ENCODE assay signal across 8 cellular contexts in the genomic region with DNA sequence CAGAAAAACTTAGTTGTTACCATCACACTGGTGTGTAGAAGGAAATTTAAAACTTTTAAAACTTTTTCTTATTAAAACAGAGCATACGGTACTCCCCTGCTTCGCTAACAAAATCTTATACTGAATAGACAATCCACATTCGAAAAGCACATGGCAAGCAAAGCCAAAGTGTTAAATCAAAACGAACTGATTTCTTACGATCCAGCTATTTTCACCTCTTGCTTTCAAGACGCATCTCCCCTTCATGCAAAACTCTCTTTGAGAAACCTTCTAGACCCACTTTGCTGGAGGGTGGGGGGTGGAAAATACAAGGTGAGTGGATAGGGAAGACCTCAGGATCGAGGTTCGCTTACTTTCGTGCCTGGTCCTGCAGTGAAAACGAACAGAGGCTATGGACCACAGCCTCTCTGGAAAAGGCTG. TPM values are rescaled to one million over a fixed set of nuclear protein-coding genes. Genes with fewer than 3 reads are reported as not detected.
DNase-seq lines count a peak whose midpoint lies in the region; ATAC-seq, FAIRE-seq and TF ChIP-seq lines count a peak whose summit lies in the region.

No MANE protein-coding gene starts in this region.

- intact Hi-C loops in Panc1 (cut with micrococcal nuclease; ENCODE audit: unreplicated experiment), result loop anchor here (5.0 kb wide), 1 partner anchor 75 kb away; the partner anchor contains the start of gene TM7SF3
- intact Hi-C loops in esophagus squamous epithelium (cut with DNase I), result no loop called here
- intact Hi-C loops in psoas muscle (cut with DNase I), result no loop called here

- H3K4me3 ChIP-seq in Panc1 (ENCODE audit: low read depth in 2 of 2, low read length in 2 of 2), result peak overlapping the region; percentile 98
- peak overlapping the region; percentile 89 to 98 (median 95) for H3K4me3 ChIP-seq in esophagus squamous epithelium
- H3K4me3 ChIP-seq in psoas muscle, result peak overlapping the region; percentile 76

- H3K27me3 ChIP-seq in Panc1 (ENCODE audit: control insufficient read depth, insufficient read depth, low read length) (no peaks in the 10 kb centered on the region), esophagus squamous epithelium (no peaks in the 10 kb centered on the region), psoas muscle (ENCODE audit: insufficient read depth in 3 of 3, low read length in 2 of 3) (no peaks in the 10 kb centered on the region)

- no peak for TF ChIP-seq CTCF in Panc1 (IDR thresholded peaks at IDR 0.05)
- no peak for TF ChIP-seq CTCF in esophagus squamous epithelium (IDR thresholded peaks at IDR 0.05)
- TF ChIP-seq CTCF in psoas muscle (IDR thresholded peaks at IDR 0.05), result no peak

- in situ Hi-C loops in Panc1 (cut with HindIII; ENCODE audit: low pct_unique_long_range_greater_than_20kb, low sequenced_read_pairs), result no loop called here

- ATAC-seq in Panc1 (no peak), psoas muscle (no peak)

- POLR2A ChIA-PET in Panc1 (lab: Charles Lee), result no interaction called here

- TF ChIP-seq POLR2A in esophagus squamous epithelium (IDR thresholded peaks at IDR 0.05), result no peak

- no TSS peak for BruUV-seq in Panc1 (replicated peaks; lab: Mats Ljungman, UMichigan)

- FAIRE-seq in GM18507 (lab: Jason Lieb, UNC), result peak; percentile 58

- WGBS in esophagus squamous epithelium, 2 donors, result 0 to 1% methylated on average over 9 to 10 of the region's 10 CpGs
- WGBS in psoas muscle, 3 donors, result 0% methylated on average over 10 of the region's 10 CpGs

- H3K27ac ChIP-seq in Panc1 (ENCODE audit: low read length) (peak overlapping the region; percentile 98), esophagus squamous epithelium (peak overlapping the region; percentile 95 to 99 (median 96)), psoas muscle (peak overlapping the region; percentile 90)

- H3K9me3 ChIP-seq in Panc1 (ENCODE audit: control insufficient read depth, insufficient read depth, low read depth, low read length) (no peaks in the 10 kb centered on the region), esophagus squamous epithelium (no peaks in the 10 kb centered on the region), psoas muscle (no peaks in the 10 kb centered on the region)

- DNase-seq in GM18507 (ENCODE audit: extremely low spot score, insufficient read length, low read depth) (no peak), Panc1 (ENCODE audit: low read depth, low spot score) (no peak), esophagus squamous epithelium (lab: John Stamatoyannopoulos, UW) (no peak), psoas muscle (no peak), NAMALWA (ENCODE audit: low spot score) (no peak), NCI-H1105 treated with DMSO at 0.1 percent for 48 hours (lab: John Stamatoyannopoulos, UW) (no peak), cortex of kidney (lab: John Stamatoyannopoulos, UW) (no peak), occipital lobe (lab: John Stamatoyannopoulos, UW) (no peak)

- CTCF ChIA-PET in Panc1 (lab: Charles Lee), result no interaction called here

- H3K36me3 ChIP-seq in Panc1 (ENCODE audit: control insufficient read depth, insufficient read depth, low read length) (peaks cover 12% of the 10 kb centered on the region), esophagus squamous epithelium (peaks cover 0 to 16% (median 0%) of the 10 kb centered on the region in 3 donors), psoas muscle (ENCODE audit: insufficient read depth in 1 of 2, low read depth in 1 of 2) (peaks cover 0 to 16% of the 10 kb centered on the region in 2 donors)

- H3K4me1 ChIP-seq in Panc1 (ENCODE audit: control insufficient read depth, insufficient read depth, low read length) (peaks cover 40% of the 10 kb centered on the region), esophagus squamous epithelium (peaks cover 9 to 67% (median 17%) of the 10 kb centered on the region in 3 donors), psoas muscle (peaks cover 52% of the 10 kb centered on the region)

RNA-seq across cellular contexts. Expression of gene INTS13, which starts 0.3 kb away (rescaled TPM):
- total RNA-seq in Panc1 (2021; ENCODE audit: unreplicated experiment) (55.9 TPM), esophagus squamous epithelium (10 to 100 TPM; 16.1 to 49.7 (median 28.6) TPM), psoas muscle (10 to 100 TPM; 21.3 to 29.6 (median 23.7) TPM), occipital lobe (29.0 TPM)
- polyA plus RNA-seq in Panc1 (2012; ENCODE audit: insufficient read length), result 36.5 TPM
- polyA plus RNA-seq in psoas muscle, result 10 to 100 TPM; 21.0 to 35.4 (median 24.6) TPM

RNA-seq across cellular contexts. Expression of gene FGFR1OP2, which starts 0.8 kb away (rescaled TPM):
- total RNA-seq in Panc1 (2021; ENCODE audit: unreplicated experiment) (60.1 TPM), esophagus squamous epithelium (10 to 100 TPM; 26.6 to 65.4 (median 41.3) TPM), psoas muscle (10 to 100 TPM; 26.0 to 31.3 (median 28.4) TPM), occipital lobe (52.4 TPM)
- polyA plus RNA-seq in Panc1 (2012; ENCODE audit: insufficient read length), result 42.6 TPM
- polyA plus RNA-seq in psoas muscle, result 10 to 100 TPM; 18.0 to 40.5 (median 20.7) TPM
